Comparison of ENCODE assay signal across 15 cellular contexts in the genomic region with DNA sequence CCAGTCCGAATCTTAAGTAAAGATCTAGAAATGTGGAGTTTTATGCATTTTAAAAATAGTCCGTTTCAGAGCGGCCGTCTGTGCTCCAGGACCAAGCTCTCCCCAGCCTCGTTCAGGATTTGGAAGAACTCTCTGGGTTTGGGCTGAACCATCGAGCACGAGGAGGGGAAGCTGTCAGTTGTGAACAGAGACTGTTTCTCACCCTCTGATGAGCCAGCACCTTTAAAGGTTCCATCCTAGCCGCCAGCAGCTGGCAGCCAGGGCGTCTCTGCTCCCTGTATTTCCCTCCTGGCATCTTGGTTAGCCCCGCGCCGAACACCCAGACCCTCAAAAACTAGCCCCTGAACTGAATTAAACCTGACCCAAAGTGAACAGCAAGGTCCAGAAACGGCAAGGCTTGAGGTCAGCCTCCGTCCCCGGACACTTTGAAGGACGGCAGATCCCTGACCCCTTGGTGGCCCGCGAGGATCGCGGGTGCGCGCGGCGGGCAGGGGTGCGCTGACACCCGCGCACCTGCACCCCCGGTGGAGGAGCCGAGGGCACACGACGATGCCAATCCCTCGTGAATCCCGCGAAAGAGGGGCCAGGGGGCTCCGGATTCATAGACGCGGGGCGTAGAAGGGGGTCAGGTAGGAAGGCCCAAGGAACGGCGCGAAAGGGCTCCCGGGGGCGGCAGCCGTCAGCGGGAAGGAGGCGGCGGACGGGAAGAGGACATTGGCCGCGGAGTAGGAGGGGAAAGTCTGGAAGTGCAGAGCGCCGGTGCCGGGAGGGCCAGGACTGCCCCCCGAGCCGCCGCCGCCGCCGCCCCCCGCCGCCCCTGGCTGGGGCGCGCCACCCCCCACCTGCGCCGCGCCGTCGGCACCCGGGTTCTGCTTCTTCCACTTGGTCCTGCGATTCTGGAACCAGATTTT. TPM values are rescaled to one million over a fixed set of nuclear protein-coding genes. Genes with fewer than 3 reads are reported as not detected.
A peak's percentile ranks its signal among the peaks of the same experiment; 100 is the strongest.
DNase-seq lines count a peak whose midpoint lies in the region; ATAC-seq and TF ChIP-seq lines count a peak whose summit lies in the region.
"Had no signal": no experiment of that assay in that cellular context is flagged by ENCODE, and none has a peak within 500 bp of the region (broad histone marks: within the 10 kb centered on the region; RNA-seq: fewer than 3 reads in every experiment).

No MANE protein-coding gene starts in this region.

- H3K27me3 Mint-ChIP-seq in brain: peaks cover 98% of the 10 kb centered on the region

- H3K9ac ChIP-seq in HUES48 (ENCODE audit: low read depth, low read length): no peak overlapping the region
- no peak overlapping the region for H3K9ac ChIP-seq in skeletal muscle tissue (ENCODE audit: low read depth in 1 of 3, low read length in 3 of 3)

- intact Hi-C loops in right lobe of liver (cut with DNase I): no loop called here

- H3K27ac Mint-ChIP-seq in brain: no peak overlapping the region
- H3K27ac Mint-ChIP-seq: activated CD4-positive, alpha-beta memory T cell treated with anti-CD3 and anti-CD28 coated beads for 36 hours had no signal

- no peak for DNase-seq in right lobe of liver
- DNase-seq in SW480 (ENCODE audit: low spot score): no peak
- DNase-seq in central memory CD4-positive, alpha-beta T cell: no peak
- DNase-seq: activated CD4-positive, alpha-beta memory T cell treated with anti-CD3 and anti-CD28 coated beads for 36 hours; Calu3; cortex of kidney; stimulated activated CD4-positive, alpha-beta T cell treated with anti-CD3 and anti-CD28 coated beads, Interleukin-4, amount 100 ng/mL, for 4 hours; SW 1271 had no signal

- TF ChIP-seq POLR2A in right lobe of liver (IDR thresholded peaks at IDR 0.05): no peak

- 22% methylated on average over 30 of the region's 70 CpGs for WGBS in right lobe of liver (ENCODE audit: insufficient coverage, low coverage, low lambda C conversion rate, missing lambda C conversion rate)

- H3K27ac ChIP-seq in HUES48 (ENCODE audit: low read depth, low read length) (no peak overlapping the region), right lobe of liver (no peak overlapping the region), skeletal muscle tissue (ENCODE audit: low read depth, low read length) (no peak overlapping the region)
- H3K27ac ChIP-seq: pancreas had no signal

- H3K4me3 ChIP-seq in HUES48 (ENCODE audit: low read depth, low read length) (peak overlapping the region; percentile 66), right lobe of liver (peak overlapping the region in 2 of 3 donors; percentile 9 to 29), skeletal muscle tissue (ENCODE audit: low read length in 3 of 3) (peak overlapping the region in 2 of 3 donors; percentile 17 to 35)

- H3K36me3 ChIP-seq in HUES48 (ENCODE audit: control insufficient read depth, insufficient read depth, low read length) (no peaks in the 10 kb centered on the region), right lobe of liver (no peaks in the 10 kb centered on the region), skeletal muscle tissue (ENCODE audit: control insufficient read depth in 3 of 3, insufficient read depth in 3 of 3, low read length in 3 of 3) (no peaks in the 10 kb centered on the region)
- H3K36me3 ChIP-seq: pancreas had no signal

- H3K36me3 Mint-ChIP-seq in brain: no peaks in the 10 kb centered on the region
- H3K36me3 Mint-ChIP-seq: activated CD4-positive, alpha-beta memory T cell treated with anti-CD3 and anti-CD28 coated beads for 36 hours had no signal

- H3K9me3 ChIP-seq in HUES48 (ENCODE audit: control insufficient read depth, insufficient read depth, low read length): no peaks in the 10 kb centered on the region
- no peaks in the 10 kb centered on the region for H3K9me3 ChIP-seq in right lobe of liver
- H3K9me3 ChIP-seq in skeletal muscle tissue (ENCODE audit: control insufficient read depth in 3 of 3, low read length in 3 of 3): no peaks in the 10 kb centered on the region
- H3K9me3 ChIP-seq: pancreas had no signal

- ATAC-seq in right lobe of liver: no peak
- no peak for ATAC-seq in HG03520 (IDR thresholded peaks at IDR 0.05; ENCODE audit: unreplicated experiment)

- peaks cover 34% of the 10 kb centered on the region for H3K4me1 ChIP-seq in HUES48 (ENCODE audit: control insufficient read depth, insufficient read depth, low read length)
- H3K4me1 ChIP-seq in right lobe of liver: peaks cover 0 to 25% (median 0%) of the 10 kb centered on the region in 4 donors
- peaks cover 11 to 19% (median 17%) of the 10 kb centered on the region in 3 donors for H3K4me1 ChIP-seq in skeletal muscle tissue (ENCODE audit: control insufficient read depth in 3 of 3, insufficient read depth in 3 of 3, low read length in 3 of 3)

- H3K4me1 Mint-ChIP-seq in brain: peaks cover 28% of the 10 kb centered on the region

- peaks cover 71% of the 10 kb centered on the region for H3K27me3 ChIP-seq in HUES48 (ENCODE audit: control insufficient read depth, insufficient read depth, low read length)
- H3K27me3 ChIP-seq in right lobe of liver: peaks cover 0 to 33% of the 10 kb centered on the region in 2 donors
- H3K27me3 ChIP-seq in skeletal muscle tissue (ENCODE audit: control insufficient read depth in 3 of 3, insufficient read depth in 3 of 3, low read length in 3 of 3): peaks cover 59 to 67% (median 62%) of the 10 kb centered on the region in 3 donors

- peaks cover 0 to 7% (median 0%) of the 10 kb centered on the region in 5 experiments for H3K9me3 Mint-ChIP-seq in brain
- H3K9me3 Mint-ChIP-seq: activated CD4-positive, alpha-beta memory T cell treated with anti-CD3 and anti-CD28 coated beads for 36 hours had no signal

- H3K4me3 Mint-ChIP-seq in brain: peak overlapping the region; percentile 63 to 77 (median 68)

- TF ChIP-seq CTCF in brain (conservative IDR thresholded peaks at IDR 0.05) (no peak), right lobe of liver (IDR thresholded peaks at IDR 0.05) (no peak)

RNA-seq across cellular contexts. Expression of a gene that starts 2.8 kb away (rescaled TPM):
- polyA plus RNA-seq in brain (ENCODE audit: insufficient read depth, low read depth, low replicate concordance): 0.08 TPM
- not detected for total RNA-seq in right lobe of liver
- total RNA-seq in skeletal muscle tissue: not detected
- total RNA-seq: activated CD4-positive, alpha-beta memory T cell treated with anti-CD3 and anti-CD28 coated beads for 36 hours; Calu3; fibroblast of villous mesenchyme; pancreas; subcutaneous adipose tissue had no signal
- polyA plus RNA-seq: pancreas had no signal

RNA-seq across cellular contexts. Expression of a gene that starts 14.5 kb away (rescaled TPM):
- polyA plus RNA-seq in brain (ENCODE audit: insufficient read depth, low read depth, low replicate concordance): 239 TPM
- total RNA-seq in right lobe of liver (10 to 100 TPM; 19.3 to 56.3 (median 36.3) TPM), skeletal muscle tissue (4.2 TPM)

RNA-seq across cellular contexts. Expression of a gene that starts 28.4 kb away (rescaled TPM):
- polyA plus RNA-seq in brain (ENCODE audit: insufficient read depth, low read depth, low replicate concordance): 66.5 TPM
- total RNA-seq in right lobe of liver (10 to 100 TPM in 4 of 6 experiments, 1 to 10 TPM in 2; 5.2 to 43.8 (median 20.1) TPM), skeletal muscle tissue (106 TPM)
